Comparison of ENCODE assay signal across 8 cellular contexts in the genomic region with DNA sequence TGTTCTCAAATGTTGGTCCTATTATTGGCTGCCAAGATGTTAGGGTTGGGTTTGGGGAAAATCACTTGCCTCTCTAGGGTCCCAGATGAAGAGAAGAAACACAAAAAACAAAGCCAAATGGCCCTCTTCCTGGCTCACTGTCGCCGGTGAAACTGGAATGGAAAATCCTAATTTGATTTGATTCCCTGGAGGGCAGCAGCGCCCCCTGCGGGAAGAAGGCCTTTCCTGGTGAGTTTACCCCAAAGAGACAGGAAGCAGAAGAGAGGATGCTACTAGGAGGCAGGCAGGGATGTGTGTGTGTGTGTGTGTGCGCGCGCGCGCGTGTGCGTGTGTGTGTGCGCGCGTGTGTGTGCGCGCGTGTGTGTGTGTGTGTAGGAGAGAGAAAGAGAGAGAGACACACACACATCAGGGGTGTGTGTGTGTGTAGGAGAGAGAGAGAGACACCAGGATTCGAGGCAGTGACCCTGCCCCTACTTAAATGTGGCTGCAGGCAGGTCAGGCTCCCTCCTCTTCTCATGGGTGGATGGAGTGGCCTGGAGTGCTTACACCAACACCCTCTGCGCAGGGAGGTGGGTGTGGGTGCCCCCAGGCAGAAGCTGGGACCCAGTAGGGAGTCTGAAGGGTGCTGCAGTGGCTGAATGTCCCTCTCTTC. TPM values are rescaled to one million over a fixed set of nuclear protein-coding genes. Genes with fewer than 3 reads are reported as not detected.
A peak's percentile ranks its signal among the peaks of the same experiment; 100 is the strongest.
DNase-seq lines count a peak whose midpoint lies in the region; ATAC-seq and TF ChIP-seq lines count a peak whose summit lies in the region.

No MANE protein-coding gene starts in this region.

- H2AFZ ChIP-seq in GM23338 = peak overlapping the region; percentile 85

- H3K4me1 ChIP-seq in GM23338 (ENCODE audit: insufficient read depth) = peaks cover 3% of the 10 kb centered on the region

- H3K9me3 Mint-ChIP-seq in GM23338 = no peaks in the 10 kb centered on the region

- 0 out of 2 replicates have a peak, but pooled peaks cover 6% of the 10 kb centered on the region for H3K79me2 ChIP-seq in GM23338 (replicated peaks; ENCODE audit: insufficient read depth)

- peak; percentile 88 to 93 for TF ChIP-seq CTCF in GM23338 (conservative IDR thresholded peaks at IDR 0.05; ENCODE audit: low read depth in 2 of 2)

- H3F3A ChIP-seq in GM23338 (replicated peaks; ENCODE audit: low read depth) = peaks cover 8% of the 10 kb centered on the region; the same call in 1 of the 2 replicates

- H3K4me3 Mint-ChIP-seq in GM23338 = peak overlapping the region; percentile 25

- 0 out of 2 replicates have a peak overlapping the region, but pooled peaks have one; percentile 1 for H3K4me2 ChIP-seq in GM23338

- no peak overlapping the region for H3K4me3 ChIP-seq in GM23338

- no peaks in the 10 kb centered on the region for H3K36me3 ChIP-seq in GM23338 (ENCODE audit: insufficient read depth)

- H3K4me1 Mint-ChIP-seq in GM23338 = peaks cover 28% of the 10 kb centered on the region

- peaks cover 18% of the 10 kb centered on the region for H3K27me3 Mint-ChIP-seq in GM23338 (ENCODE audit: insufficient read depth, low read depth, poor library complexity)

- H3K27ac Mint-ChIP-seq in GM23338 = peak overlapping the region; percentile 16; the same call in 1 of the 2 replicates

- no peaks in the 10 kb centered on the region for H3K9me2 ChIP-seq in GM23338 (ENCODE audit: insufficient read depth)

- peak; percentile 48 for ATAC-seq in GM23338
- ATAC-seq in activated CD4-positive, CD25-positive, alpha-beta regulatory T cell treated with anti-CD3 and anti-CD28 coated beads, Interleukin-2, amount 50 U/mL, for 24 hours = peak; percentile 52 to 60
- ATAC-seq in GM18519 (IDR thresholded peaks at IDR 0.05; ENCODE audit: low FRiP score, unreplicated experiment) = no peak

- DNase-seq in A172 (ENCODE audit: low spot score) = peak; percentile 37
- peak; percentile 95 for DNase-seq in GM23338 (ENCODE audit: low spot score)
- peak; percentile 83 for DNase-seq in NCI-H345 treated with DMSO at 0.1 percent for 48 hours (lab: John Stamatoyannopoulos, UW; ENCODE audit: unreplicated experiment)
- peak in 56 of 61 donors; percentile 28 to 91 (median 62) for DNase-seq in caudate nucleus (lab: John Stamatoyannopoulos, UW)
- peak; percentile 87 to 91 for DNase-seq in stimulated activated CD4-positive, alpha-beta T cell treated with anti-CD3 and anti-CD28 coated beads, Interleukin-2, amount 100 ng/mL, for 48 hours

- H3K36me3 Mint-ChIP-seq in GM23338 (ENCODE audit: low read depth) = peaks cover 6% of the 10 kb centered on the region; the same call in 1 of the 3 replicates

- H3K27ac ChIP-seq in GM23338 (ENCODE audit: low read depth) (peak overlapping the region; percentile 29; the same call in 1 of the 2 replicates), caudate nucleus (ENCODE audit: low read depth, low read length) (peak overlapping the region; percentile 74), layer of hippocampus (ENCODE audit: low read depth, low read length) (peak overlapping the region; percentile 58)

- no peaks in the 10 kb centered on the region; the same call in 1 of the 2 replicates for H4K20me1 ChIP-seq in GM23338 (replicated peaks; ENCODE audit: insufficient read depth)

- H3K27me3 ChIP-seq in GM23338 (ENCODE audit: insufficient read depth) = no peaks in the 10 kb centered on the region
- no peaks in the 10 kb centered on the region for H3K27me3 ChIP-seq in layer of hippocampus (ENCODE audit: control insufficient read depth, insufficient read depth, low read length)

TF ChIP-seq in GM23338, 12 proteins besides CTCF, POLR2A, EP300 and RAD21:
- no peak for TF ChIP-seq ZNF331 (CRISPR knock-in tag; IDR thresholded peaks at IDR 0.05; ENCODE audit: low read depth)
- TF ChIP-seq, protein P1, sequence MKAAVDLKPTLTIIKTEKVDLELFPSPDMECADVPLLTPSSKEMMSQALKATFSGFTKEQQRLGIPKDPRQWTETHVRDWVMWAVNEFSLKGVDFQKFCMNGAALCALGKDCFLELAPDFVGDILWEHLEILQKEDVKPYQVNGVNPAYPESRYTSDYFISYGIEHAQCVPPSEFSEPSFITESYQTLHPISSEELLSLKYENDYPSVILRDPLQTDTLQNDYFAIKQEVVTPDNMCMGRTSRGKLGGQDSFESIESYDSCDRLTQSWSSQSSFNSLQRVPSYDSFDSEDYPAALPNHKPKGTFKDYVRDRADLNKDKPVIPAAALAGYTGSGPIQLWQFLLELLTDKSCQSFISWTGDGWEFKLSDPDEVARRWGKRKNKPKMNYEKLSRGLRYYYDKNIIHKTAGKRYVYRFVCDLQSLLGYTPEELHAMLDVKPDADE (IDR thresholded peaks at IDR 0.05) = 0 out of 2 replicates have a peak, but pooled peaks have one; percentile 38
- TF ChIP-seq, protein P2, sequence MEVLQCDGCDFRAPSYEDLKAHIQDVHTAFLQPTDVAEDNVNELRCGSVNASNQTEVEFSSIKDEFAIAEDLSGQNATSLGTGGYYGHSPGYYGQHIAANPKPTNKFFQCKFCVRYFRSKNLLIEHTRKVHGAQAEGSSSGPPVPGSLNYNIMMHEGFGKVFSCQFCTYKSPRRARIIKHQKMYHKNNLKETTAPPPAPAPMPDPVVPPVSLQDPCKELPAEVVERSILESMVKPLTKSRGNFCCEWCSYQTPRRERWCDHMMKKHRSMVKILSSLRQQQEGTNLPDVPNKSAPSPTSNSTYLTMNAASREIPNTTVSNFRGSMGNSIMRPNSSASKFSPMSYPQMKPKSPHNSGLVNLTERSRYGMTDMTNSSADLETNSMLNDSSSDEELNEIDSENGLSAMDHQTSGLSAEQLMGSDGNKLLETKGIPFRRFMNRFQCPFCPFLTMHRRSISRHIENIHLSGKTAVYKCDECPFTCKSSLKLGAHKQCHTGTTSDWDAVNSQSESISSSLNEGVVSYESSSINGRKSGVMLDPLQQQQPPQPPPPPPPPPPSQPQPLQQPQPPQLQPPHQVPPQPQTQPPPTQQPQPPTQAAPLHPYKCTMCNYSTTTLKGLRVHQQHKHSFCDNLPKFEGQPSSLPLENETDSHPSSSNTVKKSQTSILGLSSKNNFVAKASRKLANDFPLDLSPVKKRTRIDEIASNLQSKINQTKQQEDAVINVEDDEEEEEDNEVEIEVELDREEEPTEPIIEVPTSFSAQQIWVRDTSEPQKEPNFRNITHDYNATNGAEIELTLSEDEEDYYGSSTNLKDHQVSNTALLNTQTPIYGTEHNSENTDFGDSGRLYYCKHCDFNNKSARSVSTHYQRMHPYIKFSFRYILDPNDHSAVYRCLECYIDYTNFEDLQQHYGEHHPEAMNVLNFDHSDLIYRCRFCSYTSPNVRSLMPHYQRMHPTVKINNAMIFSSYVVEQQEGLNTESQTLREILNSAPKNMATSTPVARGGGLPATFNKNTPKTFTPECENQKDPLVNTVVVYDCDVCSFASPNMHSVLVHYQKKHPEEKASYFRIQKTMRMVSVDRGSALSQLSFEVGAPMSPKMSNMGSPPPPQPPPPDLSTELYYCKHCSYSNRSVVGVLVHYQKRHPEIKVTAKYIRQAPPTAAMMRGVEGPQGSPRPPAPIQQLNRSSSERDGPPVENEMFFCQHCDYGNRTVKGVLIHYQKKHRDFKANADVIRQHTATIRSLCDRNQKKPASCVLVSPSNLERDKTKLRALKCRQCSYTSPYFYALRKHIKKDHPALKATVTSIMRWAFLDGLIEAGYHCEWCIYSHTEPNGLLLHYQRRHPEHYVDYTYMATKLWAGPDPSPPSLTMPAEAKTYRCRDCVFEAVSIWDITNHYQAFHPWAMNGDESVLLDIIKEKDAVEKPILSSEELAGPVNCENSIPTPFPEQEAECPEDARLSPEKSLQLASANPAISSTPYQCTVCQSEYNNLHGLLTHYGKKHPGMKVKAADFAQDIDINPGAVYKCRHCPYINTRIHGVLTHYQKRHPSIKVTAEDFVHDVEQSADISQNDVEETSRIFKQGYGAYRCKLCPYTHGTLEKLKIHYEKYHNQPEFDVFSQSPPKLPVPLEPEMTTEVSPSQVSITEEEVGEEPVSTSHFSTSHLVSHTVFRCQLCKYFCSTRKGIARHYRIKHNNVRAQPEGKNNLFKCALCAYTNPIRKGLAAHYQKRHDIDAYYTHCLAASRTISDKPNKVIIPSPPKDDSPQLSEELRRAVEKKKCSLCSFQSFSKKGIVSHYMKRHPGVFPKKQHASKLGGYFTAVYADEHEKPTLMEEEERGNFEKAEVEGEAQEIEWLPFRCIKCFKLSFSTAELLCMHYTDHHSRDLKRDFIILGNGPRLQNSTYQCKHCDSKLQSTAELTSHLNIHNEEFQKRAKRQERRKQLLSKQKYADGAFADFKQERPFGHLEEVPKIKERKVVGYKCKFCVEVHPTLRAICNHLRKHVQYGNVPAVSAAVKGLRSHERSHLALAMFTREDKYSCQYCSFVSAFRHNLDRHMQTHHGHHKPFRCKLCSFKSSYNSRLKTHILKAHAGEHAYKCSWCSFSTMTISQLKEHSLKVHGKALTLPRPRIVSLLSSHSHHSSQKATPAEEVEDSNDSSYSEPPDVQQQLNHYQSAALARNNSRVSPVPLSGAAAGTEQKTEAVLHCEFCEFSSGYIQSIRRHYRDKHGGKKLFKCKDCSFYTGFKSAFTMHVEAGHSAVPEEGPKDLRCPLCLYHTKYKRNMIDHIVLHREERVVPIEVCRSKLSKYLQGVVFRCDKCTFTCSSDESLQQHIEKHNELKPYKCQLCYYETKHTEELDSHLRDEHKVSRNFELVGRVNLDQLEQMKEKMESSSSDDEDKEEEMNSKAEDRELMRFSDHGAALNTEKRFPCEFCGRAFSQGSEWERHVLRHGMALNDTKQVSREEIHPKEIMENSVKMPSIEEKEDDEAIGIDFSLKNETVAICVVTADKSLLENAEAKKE (CRISPR knock-in tag; IDR thresholded peaks at IDR 0.05) = no peak
- no peak for TF ChIP-seq NANOG (IDR thresholded peaks at IDR 0.05; ENCODE audit: borderline replicate concordance)
- no peak for TF ChIP-seq JUNB (IDR thresholded peaks at IDR 0.05; ENCODE audit: unreplicated experiment)
- TF ChIP-seq POLR2AphosphoS5 (IDR thresholded peaks at IDR 0.05; ENCODE audit: low read depth) = no peak

RNA-seq across cellular contexts. Expression of a gene that starts 3.1 kb away (rescaled TPM):
- total RNA-seq in A172 (2014; rRNA removed; shearing (Covaris generic)) = 21.7 and 28.4 TPM in 2 replicates
- 88.2 and 93.2 TPM in 2 replicates for total RNA-seq in GM23338 (2014; rRNA removed; shearing (Covaris generic))
- 17.9 and 19.9 TPM in 2 replicates for polyA plus RNA-seq in GM23338 (2016; fragmentation: Nextera tagmentation; extraction: Ambion mirVana)

RNA-seq across cellular contexts. Expression of a gene that starts 22.8 kb away (rescaled TPM):
- total RNA-seq in A172 (2014; rRNA removed; shearing (Covaris generic)) = 20.8 and 26.5 TPM in 2 replicates
- total RNA-seq in GM23338 (2014; rRNA removed; shearing (Covaris generic)) = 22.7 and 23.5 TPM in 2 replicates
- 13.4 and 14.8 TPM in 2 replicates for polyA plus RNA-seq in GM23338 (2016; fragmentation: Nextera tagmentation; extraction: Ambion mirVana)

Comparison
In these comparisons a context has a peak if more than half of its experiments do, and no peak if none do; other contexts are left out.
1. DNase-seq: peak in every context shown above with its lines; median percentile 95 in GM23338; 89 in stimulated activated CD4-positive, alpha-beta T cell treated with anti-CD3 and anti-CD28 coated beads, Interleukin-2, amount 100 ng/mL, for 48 hours; 83 in NCI-H345 treated with DMSO at 0.1 percent for 48 hours; 62 in caudate nucleus; 37 in A172.